In genomic region chr12:53268009-53268636, GRCh38 we compare ENCODE assay signal across 8 cellular contexts. TPM values are rescaled to one million over a fixed set of nuclear protein-coding genes. Genes with fewer than 3 reads are reported as not detected.
A peak's percentile ranks its signal among the peaks of the same experiment; 100 is the strongest.
DNase-seq lines count a peak whose midpoint lies in the region; ATAC-seq and TF ChIP-seq lines count a peak whose summit lies in the region.

ESPL1 (plus strand) TSS chr12:53268299; CDS start chr12:53268767, 468 bp downstream.

- H3K36me3 ChIP-seq in left ventricle myocardium inferior (no peaks in the 10 kb centered on the region), psoas muscle (ENCODE audit: insufficient read depth in 1 of 2, low read depth in 1 of 2) (no peaks in the 10 kb centered on the region)

- H3K4me1 ChIP-seq in left ventricle myocardium inferior, result peaks cover 15% of the 10 kb centered on the region
- H3K4me1 ChIP-seq in psoas muscle, result no peaks in the 10 kb centered on the region

- intact Hi-C loops in left ventricle myocardium inferior (cut with micrococcal nuclease), result no loop called here
- intact Hi-C loops in psoas muscle (cut with DNase I), result no loop called here

- H3K27ac ChIP-seq in left ventricle myocardium inferior (replicated peaks), result peak within 1 kb of the TSS; percentile 59
- peak within 1 kb of the TSS; percentile 32 for H3K27ac ChIP-seq in psoas muscle

- WGBS in psoas muscle, 3 donors, result 0 to 1% (median 0%) methylated on average over 57 to 59 of the region's 59 CpGs

- DNase-seq in GM12865 (ENCODE audit: low read depth) (peak; percentile 92), HFF-Myc (ENCODE audit: extremely low read depth, low read depth) (no peak), MV-4-11 (lab: John Stamatoyannopoulos, UW) (peak; percentile 59), SW480 (ENCODE audit: low spot score) (peak; percentile 72), left ventricle myocardium inferior (peak; percentile 69), psoas muscle (peak; percentile 72 to 81), cortex of kidney (lab: John Stamatoyannopoulos, UW) (no peak)
- DNase-seq in activated naive CD8-positive, alpha-beta T cell treated with anti-CD3 and anti-CD28 coated beads, Interleukin-2, amount 50 U/mL, for 16 hours (ENCODE audit: low read depth, low spot score), result peak; percentile 71

- H3K27me3 ChIP-seq in left ventricle myocardium inferior (ENCODE audit: low read depth) (no peaks in the 10 kb centered on the region), psoas muscle (ENCODE audit: insufficient read depth in 3 of 3, low read length in 2 of 3) (no peaks in the 10 kb centered on the region)

- ATAC-seq in psoas muscle, result peak; percentile 90 to 99 (median 94)

- H3K4me3 ChIP-seq in GM12865 (ENCODE audit: low read depth, low read length) (peak within 1 kb of the TSS; percentile 96), HFF-Myc (replicated peaks; ENCODE audit: low read depth, low read length) (peak within 1 kb of the TSS; percentile 81), left ventricle myocardium inferior (peak within 1 kb of the TSS; percentile 77), psoas muscle (peak within 1 kb of the TSS; percentile 74)

- H3K9me3 ChIP-seq in left ventricle myocardium inferior (replicated peaks) (no peaks in the 10 kb centered on the region), psoas muscle (no peaks in the 10 kb centered on the region)

- peak; percentile 43 for TF ChIP-seq CTCF in GM12865 (IDR thresholded peaks at IDR 0.05; ENCODE audit: insufficient read depth, low read depth, low read length, missing control alignments)
- peak; percentile 47 for TF ChIP-seq CTCF in HFF-Myc (IDR thresholded peaks at IDR 0.05; ENCODE audit: low read depth, low read length, missing control alignments)
- peak; percentile 58 for TF ChIP-seq CTCF in left ventricle myocardium inferior (IDR thresholded peaks at IDR 0.05; ENCODE audit: borderline replicate concordance)
- TF ChIP-seq CTCF in psoas muscle (IDR thresholded peaks at IDR 0.05), result no peak

RNA-seq across cellular contexts. Expression of gene ESPL1, which starts in this region (rescaled TPM):
- total RNA-seq in left ventricle myocardium inferior, result 0.36 TPM
- total RNA-seq in psoas muscle, result under 1 TPM in 2 of 4 donors, not detected in 2; 0.37 to 0.48 TPM
- under 1 TPM; 0.03 to 0.30 (median 0.08) TPM for polyA plus RNA-seq in psoas muscle

Comparison
In these comparisons a context has a peak if more than half of its experiments do, and no peak if none do; other contexts are left out.
1. Peak in DNase-seq, H3K4me3 ChIP-seq and H3K27ac ChIP-seq in left ventricle myocardium inferior; RNA of the gene not detected or under 1 TPM.
2. Peak in DNase-seq, ATAC-seq, H3K4me3 ChIP-seq and H3K27ac ChIP-seq in psoas muscle; RNA of the gene not detected or under 1 TPM.
3. DNase-seq: peak in GM12865 (single experiment), MV-4-11 (single experiment), SW480 (single experiment) and activated naive CD8-positive, alpha-beta T cell treated with anti-CD3 and anti-CD28 coated beads, Interleukin-2, amount 50 U/mL, for 16 hours (single experiment); none in HFF-Myc (single experiment) and cortex of kidney (single experiment).
4. Peak in every context shown above with its lines, with median percentiles within 50 percentile points of each other: H3K4me3 ChIP-seq.